Comparison of ENCODE assay signal across 1 cellular context in the genomic region with DNA sequence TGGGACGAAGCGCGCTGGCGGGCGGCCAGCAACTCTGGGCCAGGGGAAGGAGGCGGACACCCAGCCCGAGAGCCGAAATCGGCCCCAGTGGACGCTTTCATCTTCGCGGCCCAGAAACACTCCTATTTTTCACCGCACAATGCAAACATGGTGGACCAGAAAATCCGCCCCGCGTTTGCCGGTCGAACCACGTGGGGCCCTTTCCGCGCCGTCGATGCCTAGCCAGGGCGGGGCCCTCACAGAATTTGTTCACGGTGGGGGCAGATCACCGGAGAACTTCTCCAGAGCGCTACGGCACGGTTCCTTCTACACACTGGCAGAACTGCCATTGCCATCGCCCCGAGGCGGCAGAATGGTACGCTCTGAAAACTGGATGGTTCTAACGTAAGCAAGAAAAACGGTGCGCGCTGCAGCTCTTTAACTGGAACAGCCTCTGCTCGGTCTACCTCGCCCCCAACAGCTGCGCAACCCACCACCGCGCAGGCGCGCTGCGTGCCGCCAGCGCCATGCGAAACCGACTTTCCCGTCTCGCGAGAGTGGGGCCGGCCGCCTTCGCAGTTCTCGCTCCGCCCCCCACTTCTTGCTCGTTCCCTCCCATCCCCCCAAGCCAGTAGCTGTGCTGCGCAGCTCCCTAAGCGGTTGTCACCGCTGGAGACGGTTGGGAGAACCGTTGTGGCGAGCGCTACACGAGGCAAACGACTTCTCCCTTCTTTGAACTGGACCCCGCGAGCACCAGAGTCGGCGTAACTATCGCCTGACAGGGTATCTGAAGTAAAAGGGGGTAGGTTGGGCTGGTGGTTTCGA.
TF ChIP-seq lines count a peak whose summit lies in the region.

A gene with protein sequence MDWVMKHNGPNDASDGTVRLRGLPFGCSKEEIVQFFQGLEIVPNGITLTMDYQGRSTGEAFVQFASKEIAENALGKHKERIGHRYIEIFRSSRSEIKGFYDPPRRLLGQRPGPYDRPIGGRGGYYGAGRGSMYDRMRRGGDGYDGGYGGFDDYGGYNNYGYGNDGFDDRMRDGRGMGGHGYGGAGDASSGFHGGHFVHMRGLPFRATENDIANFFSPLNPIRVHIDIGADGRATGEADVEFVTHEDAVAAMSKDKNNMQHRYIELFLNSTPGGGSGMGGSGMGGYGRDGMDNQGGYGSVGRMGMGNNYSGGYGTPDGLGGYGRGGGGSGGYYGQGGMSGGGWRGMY (plus strand): TSS at position 610 of the 804 bp plus-strand sequence. CDS start 5,158 bp downstream, outside the sequence.

TF ChIP-seq in WTC11, 78 proteins besides CTCF, POLR2A, EP300 and RAD21 (continued from another document and continues in another):
- TF ChIP-seq ZNF121 (CRISPR knock-in tag; IDR thresholded peaks at IDR 0.05) (peak; percentile 12; the same call in 1 of the 2 replicates), ZNF317 (CRISPR knock-in tag; IDR thresholded peaks at IDR 0.05; ENCODE audit: borderline replicate concordance, low read depth) (no peak), TEAD1 (CRISPR knock-in tag; IDR thresholded peaks at IDR 0.05) (peak; percentile 94; the same call in 1 of the 2 replicates), NFE2L1 (CRISPR knock-in tag; IDR thresholded peaks at IDR 0.05) (peak; percentile 83), ZNF138 (CRISPR knock-in tag; conservative IDR thresholded peaks at IDR 0.05) (no peak), FOXK1 (CRISPR knock-in tag; IDR thresholded peaks at IDR 0.05) (peak; percentile 78; the same call in 1 of the 2 replicates), MYBL2 (CRISPR knock-in tag; IDR thresholded peaks at IDR 0.05) (peak; percentile 91; the same call in 1 of the 2 replicates), PRRX2 (CRISPR knock-in tag; IDR thresholded peaks at IDR 0.05) (no peak), NR3C1 (CRISPR knock-in tag; conservative IDR thresholded peaks at IDR 0.05; ENCODE audit: low read depth) (no peak), ZNF232 (CRISPR knock-in tag; IDR thresholded peaks at IDR 0.05) (no peak; the same call in 1 of the 2 replicates), ATF1 (CRISPR knock-in tag; IDR thresholded peaks at IDR 0.05) (no peak; the same call in 1 of the 2 replicates), ZNF671 (CRISPR knock-in tag; IDR thresholded peaks at IDR 0.05) (no peak), ZNF416 (CRISPR knock-in tag; IDR thresholded peaks at IDR 0.05) (no peak; the same call in 1 of the 2 replicates), GTF2I (CRISPR knock-in tag; conservative IDR thresholded peaks at IDR 0.05) (no peak), ZNF219 (CRISPR knock-in tag; IDR thresholded peaks at IDR 0.05; ENCODE audit: borderline replicate concordance) (no peak), ZNF263 (CRISPR knock-in tag; IDR thresholded peaks at IDR 0.05; ENCODE audit: low read depth) (no peak), EMX1 (CRISPR knock-in tag; IDR thresholded peaks at IDR 0.05) (0 out of 2 replicates have a peak, but pooled peaks have one; percentile 15)
- TF ChIP-seq, protein P1, sequence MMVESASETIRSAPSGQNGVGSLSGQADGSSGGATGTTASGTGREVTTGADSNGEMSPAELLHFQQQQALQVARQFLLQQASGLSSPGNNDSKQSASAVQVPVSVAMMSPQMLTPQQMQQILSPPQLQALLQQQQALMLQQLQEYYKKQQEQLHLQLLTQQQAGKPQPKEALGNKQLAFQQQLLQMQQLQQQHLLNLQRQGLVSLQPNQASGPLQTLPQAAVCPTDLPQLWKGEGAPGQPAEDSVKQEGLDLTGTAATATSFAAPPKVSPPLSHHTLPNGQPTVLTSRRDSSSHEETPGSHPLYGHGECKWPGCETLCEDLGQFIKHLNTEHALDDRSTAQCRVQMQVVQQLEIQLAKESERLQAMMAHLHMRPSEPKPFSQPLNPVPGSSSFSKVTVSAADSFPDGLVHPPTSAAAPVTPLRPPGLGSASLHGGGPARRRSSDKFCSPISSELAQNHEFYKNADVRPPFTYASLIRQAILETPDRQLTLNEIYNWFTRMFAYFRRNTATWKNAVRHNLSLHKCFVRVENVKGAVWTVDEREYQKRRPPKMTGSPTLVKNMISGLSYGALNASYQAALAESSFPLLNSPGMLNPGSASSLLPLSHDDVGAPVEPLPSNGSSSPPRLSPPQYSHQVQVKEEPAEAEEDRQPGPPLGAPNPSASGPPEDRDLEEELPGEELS (CRISPR knock-in tag; IDR thresholded peaks at IDR 0.05) = peak; percentile 6; the same call in 1 of the 2 replicates
- TF ChIP-seq, protein P2, sequence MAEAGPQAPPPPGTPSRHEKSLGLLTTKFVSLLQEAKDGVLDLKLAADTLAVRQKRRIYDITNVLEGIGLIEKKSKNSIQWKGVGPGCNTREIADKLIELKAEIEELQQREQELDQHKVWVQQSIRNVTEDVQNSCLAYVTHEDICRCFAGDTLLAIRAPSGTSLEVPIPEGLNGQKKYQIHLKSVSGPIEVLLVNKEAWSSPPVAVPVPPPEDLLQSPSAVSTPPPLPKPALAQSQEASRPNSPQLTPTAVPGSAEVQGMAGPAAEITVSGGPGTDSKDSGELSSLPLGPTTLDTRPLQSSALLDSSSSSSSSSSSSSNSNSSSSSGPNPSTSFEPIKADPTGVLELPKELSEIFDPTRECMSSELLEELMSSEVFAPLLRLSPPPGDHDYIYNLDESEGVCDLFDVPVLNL (CRISPR knock-in tag; IDR thresholded peaks at IDR 0.05; ENCODE audit: borderline replicate concordance, low read depth) = no peak; the same call in 1 of the 2 replicates
- TF ChIP-seq, protein P3, sequence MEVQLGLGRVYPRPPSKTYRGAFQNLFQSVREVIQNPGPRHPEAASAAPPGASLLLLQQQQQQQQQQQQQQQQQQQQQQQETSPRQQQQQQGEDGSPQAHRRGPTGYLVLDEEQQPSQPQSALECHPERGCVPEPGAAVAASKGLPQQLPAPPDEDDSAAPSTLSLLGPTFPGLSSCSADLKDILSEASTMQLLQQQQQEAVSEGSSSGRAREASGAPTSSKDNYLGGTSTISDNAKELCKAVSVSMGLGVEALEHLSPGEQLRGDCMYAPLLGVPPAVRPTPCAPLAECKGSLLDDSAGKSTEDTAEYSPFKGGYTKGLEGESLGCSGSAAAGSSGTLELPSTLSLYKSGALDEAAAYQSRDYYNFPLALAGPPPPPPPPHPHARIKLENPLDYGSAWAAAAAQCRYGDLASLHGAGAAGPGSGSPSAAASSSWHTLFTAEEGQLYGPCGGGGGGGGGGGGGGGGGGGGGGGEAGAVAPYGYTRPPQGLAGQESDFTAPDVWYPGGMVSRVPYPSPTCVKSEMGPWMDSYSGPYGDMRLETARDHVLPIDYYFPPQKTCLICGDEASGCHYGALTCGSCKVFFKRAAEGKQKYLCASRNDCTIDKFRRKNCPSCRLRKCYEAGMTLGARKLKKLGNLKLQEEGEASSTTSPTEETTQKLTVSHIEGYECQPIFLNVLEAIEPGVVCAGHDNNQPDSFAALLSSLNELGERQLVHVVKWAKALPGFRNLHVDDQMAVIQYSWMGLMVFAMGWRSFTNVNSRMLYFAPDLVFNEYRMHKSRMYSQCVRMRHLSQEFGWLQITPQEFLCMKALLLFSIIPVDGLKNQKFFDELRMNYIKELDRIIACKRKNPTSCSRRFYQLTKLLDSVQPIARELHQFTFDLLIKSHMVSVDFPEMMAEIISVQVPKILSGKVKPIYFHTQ (CRISPR knock-in tag; IDR thresholded peaks at IDR 0.05) = no peak; the same call in 1 of the 2 replicates
- TF ChIP-seq, protein P4, sequence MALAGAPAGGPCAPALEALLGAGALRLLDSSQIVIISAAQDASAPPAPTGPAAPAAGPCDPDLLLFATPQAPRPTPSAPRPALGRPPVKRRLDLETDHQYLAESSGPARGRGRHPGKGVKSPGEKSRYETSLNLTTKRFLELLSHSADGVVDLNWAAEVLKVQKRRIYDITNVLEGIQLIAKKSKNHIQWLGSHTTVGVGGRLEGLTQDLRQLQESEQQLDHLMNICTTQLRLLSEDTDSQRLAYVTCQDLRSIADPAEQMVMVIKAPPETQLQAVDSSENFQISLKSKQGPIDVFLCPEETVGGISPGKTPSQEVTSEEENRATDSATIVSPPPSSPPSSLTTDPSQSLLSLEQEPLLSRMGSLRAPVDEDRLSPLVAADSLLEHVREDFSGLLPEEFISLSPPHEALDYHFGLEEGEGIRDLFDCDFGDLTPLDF (CRISPR knock-in tag; IDR thresholded peaks at IDR 0.05) = 0 out of 2 replicates have a peak, but pooled peaks have one; percentile 21
- TF ChIP-seq, protein P5, sequence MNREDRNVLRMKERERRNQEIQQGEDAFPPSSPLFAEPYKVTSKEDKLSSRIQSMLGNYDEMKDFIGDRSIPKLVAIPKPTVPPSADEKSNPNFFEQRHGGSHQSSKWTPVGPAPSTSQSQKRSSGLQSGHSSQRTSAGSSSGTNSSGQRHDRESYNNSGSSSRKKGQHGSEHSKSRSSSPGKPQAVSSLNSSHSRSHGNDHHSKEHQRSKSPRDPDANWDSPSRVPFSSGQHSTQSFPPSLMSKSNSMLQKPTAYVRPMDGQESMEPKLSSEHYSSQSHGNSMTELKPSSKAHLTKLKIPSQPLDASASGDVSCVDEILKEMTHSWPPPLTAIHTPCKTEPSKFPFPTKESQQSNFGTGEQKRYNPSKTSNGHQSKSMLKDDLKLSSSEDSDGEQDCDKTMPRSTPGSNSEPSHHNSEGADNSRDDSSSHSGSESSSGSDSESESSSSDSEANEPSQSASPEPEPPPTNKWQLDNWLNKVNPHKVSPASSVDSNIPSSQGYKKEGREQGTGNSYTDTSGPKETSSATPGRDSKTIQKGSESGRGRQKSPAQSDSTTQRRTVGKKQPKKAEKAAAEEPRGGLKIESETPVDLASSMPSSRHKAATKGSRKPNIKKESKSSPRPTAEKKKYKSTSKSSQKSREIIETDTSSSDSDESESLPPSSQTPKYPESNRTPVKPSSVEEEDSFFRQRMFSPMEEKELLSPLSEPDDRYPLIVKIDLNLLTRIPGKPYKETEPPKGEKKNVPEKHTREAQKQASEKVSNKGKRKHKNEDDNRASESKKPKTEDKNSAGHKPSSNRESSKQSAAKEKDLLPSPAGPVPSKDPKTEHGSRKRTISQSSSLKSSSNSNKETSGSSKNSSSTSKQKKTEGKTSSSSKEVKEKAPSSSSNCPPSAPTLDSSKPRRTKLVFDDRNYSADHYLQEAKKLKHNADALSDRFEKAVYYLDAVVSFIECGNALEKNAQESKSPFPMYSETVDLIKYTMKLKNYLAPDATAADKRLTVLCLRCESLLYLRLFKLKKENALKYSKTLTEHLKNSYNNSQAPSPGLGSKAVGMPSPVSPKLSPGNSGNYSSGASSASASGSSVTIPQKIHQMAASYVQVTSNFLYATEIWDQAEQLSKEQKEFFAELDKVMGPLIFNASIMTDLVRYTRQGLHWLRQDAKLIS (CRISPR knock-in tag; IDR thresholded peaks at IDR 0.05; ENCODE audit: borderline replicate concordance) = no peak; the same call in 1 of the 2 replicates
- TF ChIP-seq, protein P6, sequence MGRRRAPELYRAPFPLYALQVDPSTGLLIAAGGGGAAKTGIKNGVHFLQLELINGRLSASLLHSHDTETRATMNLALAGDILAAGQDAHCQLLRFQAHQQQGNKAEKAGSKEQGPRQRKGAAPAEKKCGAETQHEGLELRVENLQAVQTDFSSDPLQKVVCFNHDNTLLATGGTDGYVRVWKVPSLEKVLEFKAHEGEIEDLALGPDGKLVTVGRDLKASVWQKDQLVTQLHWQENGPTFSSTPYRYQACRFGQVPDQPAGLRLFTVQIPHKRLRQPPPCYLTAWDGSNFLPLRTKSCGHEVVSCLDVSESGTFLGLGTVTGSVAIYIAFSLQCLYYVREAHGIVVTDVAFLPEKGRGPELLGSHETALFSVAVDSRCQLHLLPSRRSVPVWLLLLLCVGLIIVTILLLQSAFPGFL (CRISPR knock-in tag; IDR thresholded peaks at IDR 0.05; ENCODE audit: borderline replicate concordance) = no peak
- TF ChIP-seq, protein P7, sequence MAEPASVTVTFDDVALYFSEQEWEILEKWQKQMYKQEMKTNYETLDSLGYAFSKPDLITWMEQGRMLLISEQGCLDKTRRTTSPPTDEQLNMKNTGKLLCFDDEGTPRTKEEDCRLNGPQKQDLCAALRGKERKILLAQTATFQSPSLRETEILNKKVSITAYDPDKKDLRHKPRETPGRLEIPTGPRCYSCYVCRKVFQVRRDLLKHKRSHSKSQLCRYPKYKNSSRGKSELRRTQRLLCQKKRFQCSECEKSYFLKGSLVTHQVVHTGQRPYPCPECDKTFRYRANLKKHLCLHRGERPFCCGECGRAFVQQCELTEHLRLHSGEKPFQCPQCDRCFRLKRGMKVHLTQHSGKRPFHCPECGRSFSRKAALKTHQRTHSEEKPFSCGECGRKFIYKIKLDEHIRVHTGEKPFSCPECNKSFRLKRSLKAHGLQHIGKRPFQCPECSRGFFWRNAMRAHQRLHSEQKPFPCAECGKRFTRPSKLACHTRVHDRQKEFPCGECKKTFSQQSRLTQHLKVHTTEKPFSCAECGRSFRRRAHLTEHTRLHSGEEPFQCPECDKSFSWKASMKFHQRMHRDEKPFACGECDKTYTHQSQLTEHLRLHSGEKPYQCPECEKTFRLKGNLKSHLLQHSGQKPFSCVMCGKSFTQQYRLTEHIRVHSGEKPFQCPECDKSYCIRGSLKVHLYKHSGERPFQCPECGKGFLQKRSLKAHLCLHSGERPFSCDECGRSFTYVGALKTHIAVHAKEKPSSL (CRISPR knock-in tag; conservative IDR thresholded peaks at IDR 0.05) = no peak
- TF ChIP-seq, protein P8, sequence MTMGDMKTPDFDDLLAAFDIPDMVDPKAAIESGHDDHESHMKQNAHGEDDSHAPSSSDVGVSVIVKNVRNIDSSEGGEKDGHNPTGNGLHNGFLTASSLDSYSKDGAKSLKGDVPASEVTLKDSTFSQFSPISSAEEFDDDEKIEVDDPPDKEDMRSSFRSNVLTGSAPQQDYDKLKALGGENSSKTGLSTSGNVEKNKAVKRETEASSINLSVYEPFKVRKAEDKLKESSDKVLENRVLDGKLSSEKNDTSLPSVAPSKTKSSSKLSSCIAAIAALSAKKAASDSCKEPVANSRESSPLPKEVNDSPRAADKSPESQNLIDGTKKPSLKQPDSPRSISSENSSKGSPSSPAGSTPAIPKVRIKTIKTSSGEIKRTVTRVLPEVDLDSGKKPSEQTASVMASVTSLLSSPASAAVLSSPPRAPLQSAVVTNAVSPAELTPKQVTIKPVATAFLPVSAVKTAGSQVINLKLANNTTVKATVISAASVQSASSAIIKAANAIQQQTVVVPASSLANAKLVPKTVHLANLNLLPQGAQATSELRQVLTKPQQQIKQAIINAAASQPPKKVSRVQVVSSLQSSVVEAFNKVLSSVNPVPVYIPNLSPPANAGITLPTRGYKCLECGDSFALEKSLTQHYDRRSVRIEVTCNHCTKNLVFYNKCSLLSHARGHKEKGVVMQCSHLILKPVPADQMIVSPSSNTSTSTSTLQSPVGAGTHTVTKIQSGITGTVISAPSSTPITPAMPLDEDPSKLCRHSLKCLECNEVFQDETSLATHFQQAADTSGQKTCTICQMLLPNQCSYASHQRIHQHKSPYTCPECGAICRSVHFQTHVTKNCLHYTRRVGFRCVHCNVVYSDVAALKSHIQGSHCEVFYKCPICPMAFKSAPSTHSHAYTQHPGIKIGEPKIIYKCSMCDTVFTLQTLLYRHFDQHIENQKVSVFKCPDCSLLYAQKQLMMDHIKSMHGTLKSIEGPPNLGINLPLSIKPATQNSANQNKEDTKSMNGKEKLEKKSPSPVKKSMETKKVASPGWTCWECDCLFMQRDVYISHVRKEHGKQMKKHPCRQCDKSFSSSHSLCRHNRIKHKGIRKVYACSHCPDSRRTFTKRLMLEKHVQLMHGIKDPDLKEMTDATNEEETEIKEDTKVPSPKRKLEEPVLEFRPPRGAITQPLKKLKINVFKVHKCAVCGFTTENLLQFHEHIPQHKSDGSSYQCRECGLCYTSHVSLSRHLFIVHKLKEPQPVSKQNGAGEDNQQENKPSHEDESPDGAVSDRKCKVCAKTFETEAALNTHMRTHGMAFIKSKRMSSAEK (CRISPR knock-in tag; IDR thresholded peaks at IDR 0.05; ENCODE audit: borderline replicate concordance) = 0 out of 2 replicates have a peak, but pooled peaks have one; percentile 40
